16 cellular contexts compared by ENCODE assay signal in the genomic region with DNA sequence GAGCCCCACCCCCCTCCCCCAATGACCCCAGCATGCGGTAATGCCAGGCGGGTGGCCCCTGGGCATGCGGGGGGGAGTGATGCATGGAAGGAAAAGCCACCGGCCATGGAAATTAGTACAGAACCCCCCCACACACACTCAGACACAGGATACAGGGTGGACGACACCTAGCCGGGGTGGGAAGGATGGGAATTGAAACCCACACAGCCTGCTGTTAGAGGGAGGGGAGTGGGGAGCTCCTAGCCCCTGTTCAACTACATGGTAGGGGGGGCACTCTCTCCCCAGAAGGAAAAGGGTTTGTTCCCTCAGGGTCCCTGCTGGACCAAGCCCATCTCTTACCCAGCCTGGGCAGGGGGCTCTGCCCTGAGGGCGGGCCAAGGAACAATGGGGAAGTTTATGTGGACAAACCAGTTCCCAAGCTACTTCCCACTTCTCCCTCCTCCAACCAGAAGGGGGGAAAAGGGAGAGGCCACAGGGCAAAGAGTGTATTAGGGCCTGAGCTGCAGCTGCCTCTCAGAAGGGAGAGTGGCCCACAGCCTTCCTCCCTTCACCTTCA. TPM values are rescaled to one million over a fixed set of nuclear protein-coding genes. Genes with fewer than 3 reads are reported as not detected.
DNase-seq lines count a peak whose midpoint lies in the region; ATAC-seq, FAIRE-seq and TF ChIP-seq lines count a peak whose summit lies in the region.
"Had no signal": no experiment of that assay in that cellular context is flagged by ENCODE, and none has a peak within 500 bp of the region (broad histone marks: within the 10 kb centered on the region; RNA-seq: fewer than 3 reads in every experiment).

No MANE protein-coding gene starts in this region.

- POLR2A ChIA-PET in HepG2 (lab: Yijun Ruan, JAX): interaction anchor here (0.6 to 1.8 kb wide), 4 partner anchors 7 to 64 kb away, joined by 3 to 10 read pairs (median 4); a partner anchor contains a TSS

- no peak overlapping the region for H3K9ac ChIP-seq in HepG2 (ENCODE audit: insufficient read depth, low read depth, low read length)

- no peaks in the 10 kb centered on the region for H3K9me3 Mint-ChIP-seq in brain
- H3K9me3 Mint-ChIP-seq: CD8-positive, alpha-beta T cell had no signal

- CTCF ChIA-PET in HepG2 (lab: Yijun Ruan, JAX; ENCODE audit: low intra/inter-chr PET ratio, low total read pairs): no interaction called here

- ATAC-seq in HepG2: peak; percentile 7; the same call in 1 of the 3 replicates
- no peak for ATAC-seq in stimulated activated naive CD8-positive, alpha-beta T cell treated with anti-CD3 and anti-CD28 coated beads, Interleukin-15, Interleukin-2, amounts not matched to agents 100 U/mL and 50 U/mL, for 24 hours
- ATAC-seq: CD8-positive, alpha-beta T cell; Right ventricle myocardium inferior had no signal

- H3K4me2 ChIP-seq in HepG2 (ENCODE audit: low read depth, low read length): no peak overlapping the region

- TF ChIP-seq EP300 in HepG2 (IDR thresholded peaks at IDR 0.05; ENCODE audit: low read depth in 2 of 2, low read length in 2 of 2) (no peak), HepG2 (CRISPR knock-in tag; IDR thresholded peaks at IDR 0.05; ENCODE audit: borderline replicate concordance) (no peak), stomach (IDR thresholded peaks at IDR 0.05) (no peak)

- H3K36me3 ChIP-seq in HepG2 (replicated peaks in 1 of 2; ENCODE audit: control insufficient read depth in 1 of 2, insufficient read depth in 2 of 2, low read length in 2 of 2) (peaks cover 18 to 51% of the 10 kb centered on the region in 2 experiments), stomach (peaks cover 45 to 82% (median 79%) of the 10 kb centered on the region in 4 donors)

- in situ Hi-C loops in HepG2 (cut with HindIII; ENCODE audit: extremely low pct_ligation_motif_present, low pct_unique_long_range_greater_than_20kb): no loop called here

- peaks cover 12% of the 10 kb centered on the region for H3K4me1 ChIP-seq in HepG2 (ENCODE audit: insufficient read depth, low read length)
- peaks cover 10 to 57% (median 37%) of the 10 kb centered on the region in 4 donors for H3K4me1 ChIP-seq in stomach

- DNase-seq in HT-29 (ENCODE audit: low spot score) (peak; percentile 56), HepG2 (ENCODE audit: low spot score) (no peak), stomach (no peak), NCI-H1417 (lab: John Stamatoyannopoulos, UW) (no peak), coronary artery (ENCODE audit: low spot score) (no peak)
- no peak for DNase-seq in stimulated activated naive CD8-positive, alpha-beta T cell treated with anti-CD3 and anti-CD28 coated beads, Interleukin-15, Interleukin-2, amounts not matched to agents 100 U/mL and 50 U/mL, for 24 hours
- DNase-seq: activated CD8-positive, alpha-beta memory T cell treated with anti-CD3 and anti-CD28 coated beads, Interleukin-2, amount 50 U/mL, for 48 hours; CD8-positive, alpha-beta T cell; NCI-H1436; NCI-H524 treated with DMSO at 0.1 percent for 48 hours; stimulated activated CD4-positive, alpha-beta T cell treated with anti-CD3 and anti-CD28 coated beads, Interleukin-2, amount 100 ng/mL, for 48 hours; stimulated activated naive CD4-positive, alpha-beta T cell treated with Interleukin-2 at 50 U/mL for 16 hours had no signal

- H3K27ac Mint-ChIP-seq in brain: peak overlapping the region in 3 of 5 experiments; percentile 78 to 97 (median 96)
- H3K27ac Mint-ChIP-seq: CD8-positive, alpha-beta T cell had no signal

- no peak overlapping the region for H2AFZ ChIP-seq in HepG2 (ENCODE audit: low read length)

- H3K27me3 ChIP-seq in HepG2 (ENCODE audit: control insufficient read depth in 1 of 2, insufficient read depth in 2 of 2, low read length in 2 of 2): no peaks in the 10 kb centered on the region; a peak in 1 of 5 replicates
- no peaks in the 10 kb centered on the region for H3K27me3 ChIP-seq in stomach

- no peak overlapping the region for H3K4me3 ChIP-seq in HepG2 (replicated peaks in 1 of 3; ENCODE audit: insufficient read depth in 1 of 3, low read depth in 2 of 3, low read length in 3 of 3)
- no peak overlapping the region for H3K4me3 ChIP-seq in stomach
- H3K4me3 ChIP-seq in coronary artery: no peak overlapping the region

- intact Hi-C loops in HepG2 (cut with micrococcal nuclease; ENCODE audit: unreplicated experiment) (no loop called here), stomach (cut with DNase I; ENCODE audit: low total_unique reads) (no loop called here)

- no peak for TF ChIP-seq RAD21 in HepG2 (CRISPR knock-in tag; IDR thresholded peaks at IDR 0.05)

- H4K20me1 ChIP-seq in HepG2 (ENCODE audit: insufficient read depth, low read length): no peaks in the 10 kb centered on the region

- H3K79me2 ChIP-seq in HepG2 (ENCODE audit: insufficient read depth, low read length): peaks cover 13% of the 10 kb centered on the region

- H3K36me3 Mint-ChIP-seq in brain: peaks cover 48% of the 10 kb centered on the region

- no peaks in the 10 kb centered on the region for H3K27me3 Mint-ChIP-seq in brain

- WGBS in HepG2 (ENCODE audit: low lambda C conversion rate): 97% methylated on average over 7 of the region's 7 CpGs
- WGBS in stomach, 5 donors: 52 to 67% (median 54%) methylated on average over 7 of the region's 7 CpGs

- no peak for FAIRE-seq in HepG2 (lab: Jason Lieb, UNC)

- peak in 1 of 2 experiments; percentile 43; a peak in 1 of 4 replicates for TF ChIP-seq POLR2A in HepG2 (IDR thresholded peaks at IDR 0.05; ENCODE audit: insufficient read depth in 1 of 2, low read depth in 2 of 2, low read length in 2 of 2)
- TF ChIP-seq POLR2A in stomach (IDR thresholded peaks at IDR 0.05): no peak

- H3K4me1 Mint-ChIP-seq in brain: peaks cover 49% of the 10 kb centered on the region

- no peak overlapping the region for H3K27ac ChIP-seq in HepG2 (ENCODE audit: extremely low read length, insufficient read depth, low read length)
- peak overlapping the region; percentile 29 to 66 (median 50) for H3K27ac ChIP-seq in stomach
- peak overlapping the region in 1 of 2 donors; percentile 37 for H3K27ac ChIP-seq in coronary artery

- no peaks in the 10 kb centered on the region for H3K9me3 ChIP-seq in HepG2 (ENCODE audit: low read length)
- no peaks in the 10 kb centered on the region for H3K9me3 ChIP-seq in stomach

- H3K4me3 Mint-ChIP-seq in brain: no peak overlapping the region
- H3K4me3 Mint-ChIP-seq: CD8-positive, alpha-beta T cell had no signal

- TF ChIP-seq CTCF in brain (conservative IDR thresholded peaks at IDR 0.05) (no peak), HepG2 (CRISPR knock-in tag; IDR thresholded peaks at IDR 0.05) (no peak), stomach (IDR thresholded peaks at IDR 0.05) (no peak), coronary artery (IDR thresholded peaks at IDR 0.05) (no peak)

- no TSS peak for BruUV-seq in HepG2 (replicated peaks; lab: Mats Ljungman, UMichigan)

RNA-seq across cellular contexts. Expression of a gene that starts 5.2 kb away (rescaled TPM):
- total RNA-seq in HT-29 (2014; rRNA removed; shearing (Covaris generic)): 41.9 and 45.4 TPM in 2 replicates
- polyA plus RNA-seq in brain (ENCODE audit: insufficient read depth, low read depth, low replicate concordance) (63.5 TPM), HepG2 (2011; rRNA removed) (50.8 and 55.5 TPM in 2 replicates), stomach (10 to 100 TPM; 16.2 to 37.8 (median 16.5) TPM)
- total RNA-seq in HepG2 (2016; rRNA removed; fragmentation: Illumina TruSeq; extraction: Trizol) (18.7 and 26.9 TPM in 2 replicates), stomach (10 to 100 TPM; 10.7 to 62.4 (median 16.2) TPM)
- 9.7 and 10.5 TPM in 2 replicates for total RNA-seq in HepG2 (2016; cell fraction: cytosol; rRNA removed; fragmentation: Illumina TruSeq; extraction: Trizol; ENCODE audit: low read depth)
- 17.2 and 28.2 TPM in 2 replicates for total RNA-seq in HepG2 (2016; cell fraction: insoluble cytoplasmic fraction; rRNA removed; fragmentation: Illumina TruSeq; extraction: Trizol)
- 18.3 and 23.2 TPM in 2 replicates for total RNA-seq in HepG2 (2016; cell fraction: membrane; rRNA removed; fragmentation: Illumina TruSeq; extraction: Trizol)
- 23.0 and 27.8 TPM in 2 replicates for total RNA-seq in HepG2 (2016; cell fraction: nucleus; rRNA removed; fragmentation: Illumina TruSeq; extraction: Trizol)
- 41.4 and 47.9 TPM in 2 replicates for polyA plus RNA-seq in HepG2 (2011; cell fraction: cytosol; rRNA removed)
- polyA plus RNA-seq in HepG2 (2011; cell fraction: nucleus; rRNA removed): 102 and 118 TPM in 2 replicates
- polyA plus RNA-seq in HepG2 (2012): 22.8 and 25.7 TPM in 2 replicates
- polyA plus RNA-seq in HepG2 (2016; cell fraction: cytosol; fragmentation: Illumina TruSeq; extraction: Trizol; ENCODE audit: low read depth): 8.4 and 10.1 TPM in 2 replicates
- 19.7 and 21.2 TPM in 2 replicates for polyA plus RNA-seq in HepG2 (2016; cell fraction: insoluble cytoplasmic fraction; fragmentation: Illumina TruSeq; extraction: Trizol; ENCODE audit: low read depth)
- polyA plus RNA-seq in HepG2 (2016; cell fraction: membrane; fragmentation: Illumina TruSeq; extraction: Trizol; ENCODE audit: low read depth): 18.3 and 18.4 TPM in 2 replicates
- 62.7 and 64.3 TPM in 2 replicates for polyA plus RNA-seq in HepG2 (2016; cell fraction: nucleus; fragmentation: Illumina TruSeq; extraction: Trizol; ENCODE audit: insufficient read depth, low read depth)
- polyA minus RNA-seq in HepG2 (2011; rRNA and poly(A)+ RNA removed; ENCODE audit: low replicate concordance): 28.1 and 44.6 TPM in 2 replicates
- 13.8 and 15.3 TPM in 2 replicates for polyA minus RNA-seq in HepG2 (2011; cell fraction: cytosol; rRNA and poly(A)+ RNA removed)
- 21.1 and 21.4 TPM in 2 replicates for polyA minus RNA-seq in HepG2 (2011; cell fraction: nucleus; rRNA and poly(A)+ RNA removed)

RNA-seq across cellular contexts. Expression of a gene that starts 7.7 kb away (rescaled TPM):
- total RNA-seq in HT-29 (2014; rRNA removed; shearing (Covaris generic)): 70.5 and 82.7 TPM in 2 replicates
- 77.5 TPM for polyA plus RNA-seq in brain (ENCODE audit: insufficient read depth, low read depth, low replicate concordance)
- 45.7 and 59.1 TPM in 2 replicates for total RNA-seq in HepG2 (2016; rRNA removed; fragmentation: Illumina TruSeq; extraction: Trizol)
- total RNA-seq in HepG2 (2016; cell fraction: cytosol; rRNA removed; fragmentation: Illumina TruSeq; extraction: Trizol; ENCODE audit: low read depth): 12.2 and 14.1 TPM in 2 replicates
- total RNA-seq in HepG2 (2016; cell fraction: insoluble cytoplasmic fraction; rRNA removed; fragmentation: Illumina TruSeq; extraction: Trizol): 42.7 and 60.0 TPM in 2 replicates
- 45.9 and 46.8 TPM in 2 replicates for total RNA-seq in HepG2 (2016; cell fraction: membrane; rRNA removed; fragmentation: Illumina TruSeq; extraction: Trizol)
- total RNA-seq in HepG2 (2016; cell fraction: nucleus; rRNA removed; fragmentation: Illumina TruSeq; extraction: Trizol): 42.7 and 44.6 TPM in 2 replicates
- 44.5 and 49.3 TPM in 2 replicates for polyA plus RNA-seq in HepG2 (2011; rRNA removed)
- 39.5 and 41.0 TPM in 2 replicates for polyA plus RNA-seq in HepG2 (2011; cell fraction: cytosol; rRNA removed)
- 121 and 131 TPM in 2 replicates for polyA plus RNA-seq in HepG2 (2011; cell fraction: nucleus; rRNA removed)
- polyA plus RNA-seq in HepG2 (2012): 37.8 and 38.4 TPM in 2 replicates
- polyA plus RNA-seq in HepG2 (2016; cell fraction: cytosol; fragmentation: Illumina TruSeq; extraction: Trizol; ENCODE audit: low read depth): 7.6 and 9.2 TPM in 2 replicates
- 50.4 and 54.3 TPM in 2 replicates for polyA plus RNA-seq in HepG2 (2016; cell fraction: insoluble cytoplasmic fraction; fragmentation: Illumina TruSeq; extraction: Trizol; ENCODE audit: low read depth)
- polyA plus RNA-seq in HepG2 (2016; cell fraction: membrane; fragmentation: Illumina TruSeq; extraction: Trizol; ENCODE audit: low read depth): 32.8 and 36.7 TPM in 2 replicates
- 81.5 and 96.7 TPM in 2 replicates for polyA plus RNA-seq in HepG2 (2016; cell fraction: nucleus; fragmentation: Illumina TruSeq; extraction: Trizol; ENCODE audit: insufficient read depth, low read depth)
- 65.3 and 85.1 TPM in 2 replicates for polyA minus RNA-seq in HepG2 (2011; rRNA and poly(A)+ RNA removed; ENCODE audit: low replicate concordance)
- polyA minus RNA-seq in HepG2 (2011; cell fraction: cytosol; rRNA and poly(A)+ RNA removed): 25.4 and 26.4 TPM in 2 replicates
- polyA minus RNA-seq in HepG2 (2011; cell fraction: nucleus; rRNA and poly(A)+ RNA removed): 47.9 and 72.6 TPM in 2 replicates
- total RNA-seq in stomach: 10 to 100 TPM; 11.1 to 57.4 (median 43.7) TPM
- 10 to 100 TPM; 21.0 to 29.9 (median 29.2) TPM for polyA plus RNA-seq in stomach

RNA-seq across cellular contexts. Expression of a gene that starts 21.5 kb away (rescaled TPM):
- 0.03 TPM in 1 of 2 replicates, not detected in the other for total RNA-seq in HT-29 (2014; rRNA removed; shearing (Covaris generic))
- polyA plus RNA-seq in brain (ENCODE audit: insufficient read depth, low read depth, low replicate concordance): 0.92 TPM
- 0.07 TPM in 1 of 2 replicates, not detected in the other for total RNA-seq in HepG2 (2016; rRNA removed; fragmentation: Illumina TruSeq; extraction: Trizol)
- total RNA-seq in HepG2 (2016; cell fraction: cytosol; rRNA removed; fragmentation: Illumina TruSeq; extraction: Trizol; ENCODE audit: low read depth): not detected in 2 replicates
- total RNA-seq in HepG2 (2016; cell fraction: insoluble cytoplasmic fraction; rRNA removed; fragmentation: Illumina TruSeq; extraction: Trizol): not detected in 2 replicates
- total RNA-seq in HepG2 (2016; cell fraction: membrane; rRNA removed; fragmentation: Illumina TruSeq; extraction: Trizol): not detected in 2 replicates
- not detected in 2 replicates for total RNA-seq in HepG2 (2016; cell fraction: nucleus; rRNA removed; fragmentation: Illumina TruSeq; extraction: Trizol)
- 0.05 TPM in 1 of 2 replicates, not detected in the other for polyA plus RNA-seq in HepG2 (2011; rRNA removed)
- 0.04 and 0.10 TPM in 2 replicates for polyA plus RNA-seq in HepG2 (2011; cell fraction: cytosol; rRNA removed)
- polyA plus RNA-seq in HepG2 (2011; cell fraction: nucleus; rRNA removed): 0.45 and 0.47 TPM in 2 replicates
- 0.47 and 0.64 TPM in 2 replicates for polyA plus RNA-seq in HepG2 (2012)
- polyA plus RNA-seq in HepG2 (2016; cell fraction: cytosol; fragmentation: Illumina TruSeq; extraction: Trizol; ENCODE audit: low read depth): not detected in 2 replicates
- polyA plus RNA-seq in HepG2 (2016; cell fraction: insoluble cytoplasmic fraction; fragmentation: Illumina TruSeq; extraction: Trizol; ENCODE audit: low read depth): not detected in 2 replicates
- not detected in 2 replicates for polyA plus RNA-seq in HepG2 (2016; cell fraction: membrane; fragmentation: Illumina TruSeq; extraction: Trizol; ENCODE audit: low read depth)
- not detected in 2 replicates for polyA plus RNA-seq in HepG2 (2016; cell fraction: nucleus; fragmentation: Illumina TruSeq; extraction: Trizol; ENCODE audit: insufficient read depth, low read depth)
- polyA minus RNA-seq in HepG2 (2011; rRNA and poly(A)+ RNA removed; ENCODE audit: low replicate concordance): 0.09 and 0.40 TPM in 2 replicates
- polyA minus RNA-seq in HepG2 (2011; cell fraction: cytosol; rRNA and poly(A)+ RNA removed): not detected in 2 replicates
- not detected in 2 replicates for polyA minus RNA-seq in HepG2 (2011; cell fraction: nucleus; rRNA and poly(A)+ RNA removed)
- total RNA-seq in stomach: under 1 TPM in 1 of 5 donors, not detected in 4; 0.73 TPM
- under 1 TPM in 2 of 3 donors, not detected in 1; 0.30 to 0.31 TPM for polyA plus RNA-seq in stomach
- total RNA-seq: CD8-positive, alpha-beta T cell; dermis microvascular lymphatic vessel endothelial cell; lung microvascular endothelial cell had no signal

RNA-seq across cellular contexts. Expression of a gene that starts 27.5 kb away (rescaled TPM):
- 61.8 and 65.2 TPM in 2 replicates for total RNA-seq in HT-29 (2014; rRNA removed; shearing (Covaris generic))
- 112 TPM for polyA plus RNA-seq in brain (ENCODE audit: insufficient read depth, low read depth, low replicate concordance)
- total RNA-seq in HepG2 (2016; rRNA removed; fragmentation: Illumina TruSeq; extraction: Trizol): 52.1 and 60.9 TPM in 2 replicates
- 13.2 and 14.5 TPM in 2 replicates for total RNA-seq in HepG2 (2016; cell fraction: cytosol; rRNA removed; fragmentation: Illumina TruSeq; extraction: Trizol; ENCODE audit: low read depth)
- 46.2 and 61.5 TPM in 2 replicates for total RNA-seq in HepG2 (2016; cell fraction: insoluble cytoplasmic fraction; rRNA removed; fragmentation: Illumina TruSeq; extraction: Trizol)
- 33.7 and 33.9 TPM in 2 replicates for total RNA-seq in HepG2 (2016; cell fraction: membrane; rRNA removed; fragmentation: Illumina TruSeq; extraction: Trizol)
- total RNA-seq in HepG2 (2016; cell fraction: nucleus; rRNA removed; fragmentation: Illumina TruSeq; extraction: Trizol): 43.5 and 47.5 TPM in 2 replicates
- polyA plus RNA-seq in HepG2 (2011; rRNA removed): 15.2 and 16.1 TPM in 2 replicates
- 9.1 and 10.0 TPM in 2 replicates for polyA plus RNA-seq in HepG2 (2011; cell fraction: cytosol; rRNA removed)
- 35.4 and 41.3 TPM in 2 replicates for polyA plus RNA-seq in HepG2 (2011; cell fraction: nucleus; rRNA removed)
- 27.8 and 33.4 TPM in 2 replicates for polyA plus RNA-seq in HepG2 (2012)
- polyA plus RNA-seq in HepG2 (2016; cell fraction: cytosol; fragmentation: Illumina TruSeq; extraction: Trizol; ENCODE audit: low read depth): 8.6 and 8.7 TPM in 2 replicates
- polyA plus RNA-seq in HepG2 (2016; cell fraction: insoluble cytoplasmic fraction; fragmentation: Illumina TruSeq; extraction: Trizol; ENCODE audit: low read depth): 57.4 and 68.3 TPM in 2 replicates
- 21.7 and 23.2 TPM in 2 replicates for polyA plus RNA-seq in HepG2 (2016; cell fraction: membrane; fragmentation: Illumina TruSeq; extraction: Trizol; ENCODE audit: low read depth)
- 93.7 and 94.2 TPM in 2 replicates for polyA plus RNA-seq in HepG2 (2016; cell fraction: nucleus; fragmentation: Illumina TruSeq; extraction: Trizol; ENCODE audit: insufficient read depth, low read depth)
- polyA minus RNA-seq in HepG2 (2011; rRNA and poly(A)+ RNA removed; ENCODE audit: low replicate concordance): 11.5 and 30.7 TPM in 2 replicates
- 8.2 and 9.9 TPM in 2 replicates for polyA minus RNA-seq in HepG2 (2011; cell fraction: cytosol; rRNA and poly(A)+ RNA removed)
- polyA minus RNA-seq in HepG2 (2011; cell fraction: nucleus; rRNA and poly(A)+ RNA removed): 29.7 and 33.2 TPM in 2 replicates
- total RNA-seq in stomach: 100 to 1,000 TPM in 2 of 5 donors, 10 to 100 TPM in 3; 35.8 to 198 (median 59.4) TPM
- polyA plus RNA-seq in stomach: 10 to 100 TPM; 25.5 to 28.8 (median 27.4) TPM

RNA-seq across cellular contexts. Expression of a gene that starts 50.3 kb away (rescaled TPM):
- 5.8 and 7.8 TPM in 2 replicates for total RNA-seq in HT-29 (2014; rRNA removed; shearing (Covaris generic))
- polyA plus RNA-seq in brain (ENCODE audit: insufficient read depth, low read depth, low replicate concordance) (3.9 TPM), HepG2 (2011; rRNA removed) (5.0 and 6.1 TPM in 2 replicates), stomach (1 to 10 TPM in 1 of 3 donors, under 1 TPM in 2; 0.61 to 2.4 (median 0.62) TPM)
- total RNA-seq in HepG2 (2016; rRNA removed; fragmentation: Illumina TruSeq; extraction: Trizol) (6.7 and 7.1 TPM in 2 replicates), stomach (1 to 10 TPM in 2 of 5 donors, under 1 TPM in 1, not detected in 2; 0.14 to 1.7 (median 1.3) TPM)
- 5.6 and 7.4 TPM in 2 replicates for total RNA-seq in HepG2 (2016; cell fraction: cytosol; rRNA removed; fragmentation: Illumina TruSeq; extraction: Trizol; ENCODE audit: low read depth)
- total RNA-seq in HepG2 (2016; cell fraction: insoluble cytoplasmic fraction; rRNA removed; fragmentation: Illumina TruSeq; extraction: Trizol): 5.5 and 5.6 TPM in 2 replicates
- total RNA-seq in HepG2 (2016; cell fraction: membrane; rRNA removed; fragmentation: Illumina TruSeq; extraction: Trizol): 5.5 and 5.6 TPM in 2 replicates
- total RNA-seq in HepG2 (2016; cell fraction: nucleus; rRNA removed; fragmentation: Illumina TruSeq; extraction: Trizol): 5.1 and 5.5 TPM in 2 replicates
- polyA plus RNA-seq in HepG2 (2011; cell fraction: cytosol; rRNA removed): 3.3 and 4.0 TPM in 2 replicates
- 7.3 and 8.7 TPM in 2 replicates for polyA plus RNA-seq in HepG2 (2011; cell fraction: nucleus; rRNA removed)
- polyA plus RNA-seq in HepG2 (2012): 2.5 and 4.8 TPM in 2 replicates
- polyA plus RNA-seq in HepG2 (2016; cell fraction: cytosol; fragmentation: Illumina TruSeq; extraction: Trizol; ENCODE audit: low read depth): 1.4 and 1.5 TPM in 2 replicates
- 6.2 and 7.5 TPM in 2 replicates for polyA plus RNA-seq in HepG2 (2016; cell fraction: insoluble cytoplasmic fraction; fragmentation: Illumina TruSeq; extraction: Trizol; ENCODE audit: low read depth)
- 2.2 and 3.0 TPM in 2 replicates for polyA plus RNA-seq in HepG2 (2016; cell fraction: membrane; fragmentation: Illumina TruSeq; extraction: Trizol; ENCODE audit: low read depth)
- 14.2 and 16.9 TPM in 2 replicates for polyA plus RNA-seq in HepG2 (2016; cell fraction: nucleus; fragmentation: Illumina TruSeq; extraction: Trizol; ENCODE audit: insufficient read depth, low read depth)
- polyA minus RNA-seq in HepG2 (2011; rRNA and poly(A)+ RNA removed; ENCODE audit: low replicate concordance): 11.6 and 25.6 TPM in 2 replicates
- polyA minus RNA-seq in HepG2 (2011; cell fraction: cytosol; rRNA and poly(A)+ RNA removed): 2.7 and 4.6 TPM in 2 replicates
- 3.9 and 4.5 TPM in 2 replicates for polyA minus RNA-seq in HepG2 (2011; cell fraction: nucleus; rRNA and poly(A)+ RNA removed)
